Comparison of ENCODE assay signal across 12 cellular contexts in genomic region chr1:36380782-36381181, GRCh38. TPM values are rescaled to one million over a fixed set of nuclear protein-coding genes. Genes with fewer than 3 reads are reported as not detected.
A peak's percentile ranks its signal among the peaks of the same experiment; 100 is the strongest.
DNase-seq lines count a peak whose midpoint lies in the region; ATAC-seq and TF ChIP-seq lines count a peak whose summit lies in the region.
"Had no signal": no experiment of that assay in that cellular context is flagged by ENCODE, and none has a peak within 500 bp of the region (broad histone marks: within the 10 kb centered on the region; RNA-seq: fewer than 3 reads in every experiment).

No MANE protein-coding gene starts in this region.

- peaks cover 8% of the 10 kb centered on the region for H3K36me3 Mint-ChIP-seq in CD4-positive, CD25-positive, alpha-beta regulatory T cell
- peaks cover 14% of the 10 kb centered on the region for H3K36me3 Mint-ChIP-seq in HFFc6 (ENCODE audit: low read depth)

- no peaks in the 10 kb centered on the region for H3K27me3 Mint-ChIP-seq in CD4-positive, CD25-positive, alpha-beta regulatory T cell
- peaks cover 7% of the 10 kb centered on the region for H3K27me3 Mint-ChIP-seq in HFFc6 (ENCODE audit: insufficient read depth)

- H3K4me1 ChIP-seq in CD4-positive, CD25-positive, alpha-beta regulatory T cell (ENCODE audit: control insufficient read depth, insufficient read depth, low read length, poor library complexity, severe bottlenecking): peaks cover 58% of the 10 kb centered on the region
- H3K4me1 ChIP-seq in duodenal mucosa (ENCODE audit: control insufficient read depth in 1 of 2, insufficient read depth in 2 of 2, low read length in 2 of 2): peaks cover 35 to 40% of the 10 kb centered on the region in 2 donors
- peaks cover 82 to 90% of the 10 kb centered on the region in 2 experiments for H3K4me1 ChIP-seq in neutrophil (ENCODE audit: control insufficient read depth in 1 of 2, insufficient read depth in 1 of 2, low read depth in 1 of 2, low read length in 1 of 2)

- H3K27ac Mint-ChIP-seq in CD4-positive, CD25-positive, alpha-beta regulatory T cell: peak overlapping the region in 2 of 3 donors; percentile 82 to 87
- peak overlapping the region; percentile 3 for H3K27ac Mint-ChIP-seq in HFFc6

- H3K27ac ChIP-seq in CD4-positive, CD25-positive, alpha-beta regulatory T cell (ENCODE audit: insufficient read depth, low read length, poor library complexity, severe bottlenecking): peak overlapping the region; percentile 34
- peak overlapping the region; percentile 1 for H3K27ac ChIP-seq in duodenal mucosa (ENCODE audit: low read depth, low read length)
- peak overlapping the region; percentile 97 for H3K27ac ChIP-seq in neutrophil

- H3K4me3 Mint-ChIP-seq in CD4-positive, CD25-positive, alpha-beta regulatory T cell: peak overlapping the region in 1 of 4 donors; percentile 75
- H3K4me3 Mint-ChIP-seq in HFFc6: no peak overlapping the region

- H3K9ac ChIP-seq in duodenal mucosa (ENCODE audit: low read depth in 1 of 2, low read length in 2 of 2): no peak overlapping the region

- peaks cover 26 to 87% (median 66%) of the 10 kb centered on the region in 4 donors for H3K4me1 Mint-ChIP-seq in CD4-positive, CD25-positive, alpha-beta regulatory T cell
- H3K4me1 Mint-ChIP-seq in HFFc6 (ENCODE audit: low read depth): peaks cover 57% of the 10 kb centered on the region

- no peak overlapping the region for H3K4me3 ChIP-seq in CD4-positive, CD25-positive, alpha-beta regulatory T cell (ENCODE audit: low read depth, low read length)
- H3K4me3 ChIP-seq in duodenal mucosa (ENCODE audit: low read depth in 1 of 2, low read length in 2 of 2) (no peak overlapping the region), neutrophil (ENCODE audit: low read depth in 1 of 2, low read length in 1 of 2) (no peak overlapping the region)

- no peaks in the 10 kb centered on the region for H3K9me3 Mint-ChIP-seq in CD4-positive, CD25-positive, alpha-beta regulatory T cell
- H3K9me3 Mint-ChIP-seq in HFFc6: no peaks in the 10 kb centered on the region

- H3K36me3 ChIP-seq in CD4-positive, CD25-positive, alpha-beta regulatory T cell (ENCODE audit: control insufficient read depth, insufficient read depth, low read length): peaks cover 5% of the 10 kb centered on the region
- H3K36me3 ChIP-seq in duodenal mucosa (ENCODE audit: control insufficient read depth in 1 of 2, insufficient read depth in 2 of 2, low read length in 2 of 2) (peaks cover 4 to 13% of the 10 kb centered on the region in 2 donors), neutrophil (peaks cover 36% of the 10 kb centered on the region)

- DNase-seq in CD4-positive, CD25-positive, alpha-beta regulatory T cell: no peak
- no peak for DNase-seq in HFFc6
- DNase-seq in NCI-H446 (lab: John Stamatoyannopoulos, UW): no peak
- DNase-seq in GM19238 (ENCODE audit: insufficient read length, low spot score): no peak
- no peak for DNase-seq in DMS153 treated with DMSO at 0.1 percent for 48 hours (lab: John Stamatoyannopoulos, UW; ENCODE audit: unreplicated experiment)
- DNase-seq: C1 segment of cervical spinal cord, glutamatergic neuron, IMR-90, NCI-H524 had no signal

- H3K27me3 ChIP-seq in CD4-positive, CD25-positive, alpha-beta regulatory T cell (ENCODE audit: control insufficient read depth, insufficient read depth, low read length): no peaks in the 10 kb centered on the region
- no peaks in the 10 kb centered on the region for H3K27me3 ChIP-seq in duodenal mucosa (ENCODE audit: control insufficient read depth in 1 of 2, insufficient read depth in 2 of 2, low read length in 2 of 2)
- H3K27me3 ChIP-seq in neutrophil: no peaks in the 10 kb centered on the region

- no peaks in the 10 kb centered on the region for H3K9me3 ChIP-seq in CD4-positive, CD25-positive, alpha-beta regulatory T cell (ENCODE audit: control insufficient read depth in 2 of 2, low read length in 2 of 2)
- H3K9me3 ChIP-seq in duodenal mucosa (ENCODE audit: control insufficient read depth in 1 of 2, low read length in 2 of 2) (no peaks in the 10 kb centered on the region), neutrophil (no peaks in the 10 kb centered on the region)

- no peak for ATAC-seq in CD4-positive, CD25-positive, alpha-beta regulatory T cell (ENCODE audit: low read depth in 2 of 2)
- no peak for ATAC-seq in GM18502 (IDR thresholded peaks at IDR 0.05; ENCODE audit: poor library complexity, unreplicated experiment)

- no peak for TF ChIP-seq CTCF in HFFc6 (IDR thresholded peaks at IDR 0.05)
- TF ChIP-seq CTCF in neutrophil (IDR thresholded peaks at IDR 0.05): no peak

RNA-seq across cellular contexts. Expression of gene STK40, which starts 4.9 kb away (rescaled TPM):
- 30.1 TPM for total RNA-seq in CD4-positive, CD25-positive, alpha-beta regulatory T cell
- 10 to 100 TPM; 27.1 to 36.4 (median 30.3) TPM for polyA plus RNA-seq in CD4-positive, CD25-positive, alpha-beta regulatory T cell
- total RNA-seq in HFFc6 (2021; fragmentation: NEBNext Ultra II Directional; extraction: Animal tissue kit (Norgen Biotek cat#: 25700)): 10 to 100 TPM; 24.1 to 26.5 (median 25.1) TPM

RNA-seq across cellular contexts. Expression of gene LSM10, which starts 16.9 kb away (rescaled TPM):
- total RNA-seq in CD4-positive, CD25-positive, alpha-beta regulatory T cell: 33.8 TPM
- polyA plus RNA-seq in CD4-positive, CD25-positive, alpha-beta regulatory T cell: 100 to 1,000 TPM; 142 to 153 (median 145) TPM
- total RNA-seq in HFFc6 (2021; fragmentation: NEBNext Ultra II Directional; extraction: Animal tissue kit (Norgen Biotek cat#: 25700)): 10 to 100 TPM; 44.6 to 58.7 (median 49.6) TPM

RNA-seq across cellular contexts. Expression of gene EVA1B, which starts 57.3 kb away (rescaled TPM):
- total RNA-seq in CD4-positive, CD25-positive, alpha-beta regulatory T cell: 12.7 TPM
- polyA plus RNA-seq in CD4-positive, CD25-positive, alpha-beta regulatory T cell: 10 to 100 TPM in 3 of 4 donors, 1 to 10 TPM in 1; 8.7 to 18.0 (median 12.9) TPM
- total RNA-seq in HFFc6 (2021; fragmentation: NEBNext Ultra II Directional; extraction: Animal tissue kit (Norgen Biotek cat#: 25700)): 100 to 1,000 TPM; 152 to 206 (median 155) TPM

Comparison
In these comparisons a context has a peak if more than half of its experiments do, and no peak if none do; other contexts are left out.
1. H3K27ac ChIP-seq: peak in every context shown above with its lines; median percentile 97 in neutrophil; 34 in CD4-positive, CD25-positive, alpha-beta regulatory T cell; 1 in duodenal mucosa.
2. RNA of gene EVA1B, which starts 57.3 kb away (total RNA-seq): 152 to 206 TPM in HFFc6; 12.7 TPM in CD4-positive, CD25-positive, alpha-beta regulatory T cell (single experiment); every median in the first group is over 10 times any median in the second.